16 cellular contexts compared by ENCODE assay signal in genomic region chr13:23770428-23770827, GRCh38.
"Had no signal": no experiment of that assay in that cellular context is flagged by ENCODE, and none has a peak within 500 bp of the region (broad histone marks: within the 10 kb centered on the region; RNA-seq: fewer than 3 reads in every experiment).

No MANE protein-coding gene starts in this region.

- H3K27ac Mint-ChIP-seq: activated CD4-positive, alpha-beta memory T cell treated with anti-CD3 and anti-CD28 coated beads for 36 hours; activated naive CD8-positive, alpha-beta T cell treated with anti-CD3 and anti-CD28 coated beads for 36 hours; dendritic cell treated with granulocyte-macrophage colony-stimulating factor and Interleukin-4, amounts not matched to agents 40 ng/mL and 50 ng/mL, for 4 days; memory B cell; T-helper 2 cell treated with Interferon-gamma antibody and Interleukin-4, amounts not matched to agents 5 μg/mL and 100 μg/mL, for 36 hours had no signal

- H3K9me3 Mint-ChIP-seq: activated CD4-positive, alpha-beta memory T cell treated with anti-CD3 and anti-CD28 coated beads for 36 hours; activated naive CD8-positive, alpha-beta T cell treated with anti-CD3 and anti-CD28 coated beads for 36 hours; dendritic cell treated with granulocyte-macrophage colony-stimulating factor and Interleukin-4, amounts not matched to agents 40 ng/mL and 50 ng/mL, for 4 days; memory B cell; T-helper 2 cell treated with Interferon-gamma antibody and Interleukin-4, amounts not matched to agents 5 μg/mL and 100 μg/mL, for 36 hours had no signal

- DNase-seq: activated CD4-positive, alpha-beta memory T cell treated with anti-CD3 and anti-CD28 coated beads for 36 hours; activated CD4-positive, alpha-beta T cell treated with anti-CD3 and anti-CD28 coated beads for 1 hour; activated gamma-delta T cell treated with Interleukin-2 at 50 U/mL for 16 hours; activated naive CD8-positive, alpha-beta T cell treated with anti-CD3 and anti-CD28 coated beads for 36 hours; activated T-cell treated with anti-CD3 and anti-CD28 coated beads, Interleukin-2, amount 50 U/mL, for 48 hours; cerebellar nuclear complex; esophagus squamous epithelium; foreskin melanocyte; head of caudate nucleus; left ventricle myocardium inferior; pancreas; stimulated activated CD4-positive, alpha-beta T cell treated with anti-CD3 and anti-CD28 coated beads, Interleukin-15, amount 100 ng/mL, for 24 hours; stimulated activated CD4-positive, alpha-beta T cell treated with anti-CD3 and anti-CD28 coated beads, Interleukin-4, amount 100 ng/mL, for 24 hours had no signal

- H3K27me3 ChIP-seq: esophagus squamous epithelium, pancreas had no signal

- H3K9me3 ChIP-seq: esophagus squamous epithelium, left ventricle myocardium inferior, pancreas had no signal

- H3K4me3 ChIP-seq: esophagus squamous epithelium, left ventricle myocardium inferior, pancreas had no signal

- ATAC-seq: pancreas had no signal

- H3K27me3 Mint-ChIP-seq: activated CD4-positive, alpha-beta memory T cell treated with anti-CD3 and anti-CD28 coated beads for 36 hours; activated naive CD8-positive, alpha-beta T cell treated with anti-CD3 and anti-CD28 coated beads for 36 hours; dendritic cell treated with granulocyte-macrophage colony-stimulating factor and Interleukin-4, amounts not matched to agents 40 ng/mL and 50 ng/mL, for 4 days had no signal

- H3K4me1 ChIP-seq: left ventricle myocardium inferior, pancreas had no signal

- H3K4me3 Mint-ChIP-seq: activated CD4-positive, alpha-beta memory T cell treated with anti-CD3 and anti-CD28 coated beads for 36 hours; activated naive CD8-positive, alpha-beta T cell treated with anti-CD3 and anti-CD28 coated beads for 36 hours; dendritic cell treated with granulocyte-macrophage colony-stimulating factor and Interleukin-4, amounts not matched to agents 40 ng/mL and 50 ng/mL, for 4 days; memory B cell; T-helper 2 cell treated with Interferon-gamma antibody and Interleukin-4, amounts not matched to agents 5 μg/mL and 100 μg/mL, for 36 hours had no signal

- H3K27ac ChIP-seq: esophagus squamous epithelium, left ventricle myocardium inferior, pancreas had no signal

- H3K36me3 ChIP-seq: esophagus squamous epithelium, left ventricle myocardium inferior, pancreas had no signal
